Comparison of ENCODE assay signal across 17 cellular contexts in genomic region chr4:22762548-22762947, GRCh38.
DNase-seq lines count a peak whose midpoint lies in the region; ATAC-seq and TF ChIP-seq lines count a peak whose summit lies in the region.
"Had no signal": no experiment of that assay in that cellular context is flagged by ENCODE, and none has a peak within 500 bp of the region (broad histone marks: within the 10 kb centered on the region; RNA-seq: fewer than 3 reads in every experiment).

No MANE protein-coding gene starts in this region.

- H3K9me3 ChIP-seq in parathyroid adenoma (ENCODE audit: control insufficient read depth, low read length): no peaks in the 10 kb centered on the region
- no peaks in the 10 kb centered on the region for H3K9me3 ChIP-seq in CD4-positive, alpha-beta memory T cell (ENCODE audit: control insufficient read depth in 1 of 2, low read length in 2 of 2)
- H3K9me3 ChIP-seq: BE2C, Caco-2, HAP-1 had no signal

- CTCF ChIA-PET in WTC11 (lab: Charles Lee): no interaction called here
- CTCF ChIA-PET in CD4-positive, alpha-beta memory T cell (lab: Charles Lee; ENCODE audit: partially characterized antibody): no interaction called here

- H3K9me3 Mint-ChIP-seq in WTC11: no peaks in the 10 kb centered on the region
- peaks cover 0 to 16% (median 5%) of the 10 kb centered on the region in 8 donors for H3K9me3 Mint-ChIP-seq in CD4-positive, alpha-beta memory T cell

- no peak overlapping the region for H3K9ac ChIP-seq in parathyroid adenoma

- intact Hi-C loops in CD4-positive, alpha-beta memory T cell (cut with micrococcal nuclease): no loop called here

- peaks cover 3% of the 10 kb centered on the region for H3K4me1 ChIP-seq in parathyroid adenoma
- H3K4me1 ChIP-seq in CD4-positive, alpha-beta memory T cell (ENCODE audit: insufficient read depth, low read length): no peaks in the 10 kb centered on the region
- H3K4me1 ChIP-seq: BE2C, Caco-2, HAP-1 had no signal

- no peak overlapping the region for H3K4me3 Mint-ChIP-seq in WTC11
- H3K4me3 Mint-ChIP-seq in CD4-positive, alpha-beta memory T cell: no peak overlapping the region
- H3K4me3 Mint-ChIP-seq: CD4-positive, CD25-positive, alpha-beta regulatory T cell had no signal

- DNase-seq in H7: peak; percentile 17
- DNase-seq in WTC11 (ENCODE audit: low spot score): no peak
- peak; percentile 17 for DNase-seq in iPS-NIHi7 (ENCODE audit: extremely low spot score)
- no peak for DNase-seq in NCI-H2107 (lab: John Stamatoyannopoulos, UW)
- DNase-seq in CD4-positive, alpha-beta memory T cell: no peak
- DNase-seq: ACHN; BE2C; C1 segment of cervical spinal cord; Caco-2; CD4-positive, CD25-positive, alpha-beta regulatory T cell; DMS153; DMS79; GDM1; GOT3 had no signal

- no peak overlapping the region for H3K4me2 ChIP-seq in parathyroid adenoma (ENCODE audit: low read length)

- peaks cover 22% of the 10 kb centered on the region for H3K4me1 Mint-ChIP-seq in WTC11
- no peaks in the 10 kb centered on the region for H3K4me1 Mint-ChIP-seq in CD4-positive, alpha-beta memory T cell
- H3K4me1 Mint-ChIP-seq: CD4-positive, CD25-positive, alpha-beta regulatory T cell had no signal

- H3K27me3 ChIP-seq in H7 (ENCODE audit: control insufficient read depth, insufficient read depth, low read length) (no peaks in the 10 kb centered on the region), parathyroid adenoma (ENCODE audit: control insufficient read depth, insufficient read depth, low read length) (no peaks in the 10 kb centered on the region)
- no peaks in the 10 kb centered on the region for H3K27me3 ChIP-seq in CD4-positive, alpha-beta memory T cell (ENCODE audit: insufficient read depth, low read length)
- H3K27me3 ChIP-seq: BE2C had no signal

- H3K4me3 ChIP-seq in H7 (ENCODE audit: insufficient read depth, low read depth, low read length) (no peak overlapping the region), parathyroid adenoma (ENCODE audit: low read depth, low read length) (no peak overlapping the region)
- no peak overlapping the region for H3K4me3 ChIP-seq in CD4-positive, alpha-beta memory T cell (ENCODE audit: low read length in 2 of 2)
- H3K4me3 ChIP-seq: HAP-1 had no signal

- no peaks in the 10 kb centered on the region for H3K36me3 ChIP-seq in H7 (replicated peaks; ENCODE audit: control insufficient read depth, insufficient read depth, low read length)
- H3K36me3 ChIP-seq in parathyroid adenoma (ENCODE audit: control insufficient read depth, insufficient read depth, low read length): no peaks in the 10 kb centered on the region
- H3K36me3 ChIP-seq in CD4-positive, alpha-beta memory T cell (ENCODE audit: insufficient read depth, low read length): no peaks in the 10 kb centered on the region
- H3K36me3 ChIP-seq: BE2C, HAP-1 had no signal

- TF ChIP-seq CTCF in WTC11 (IDR thresholded peaks at IDR 0.05) (no peak), parathyroid adenoma (IDR thresholded peaks at IDR 0.05) (no peak)

- H3K27ac ChIP-seq in parathyroid adenoma: no peak overlapping the region
- no peak overlapping the region for H3K27ac ChIP-seq in CD4-positive, alpha-beta memory T cell (ENCODE audit: low read depth, low read length)

- ATAC-seq in WTC11 (peak; percentile 88), GM21528 (IDR thresholded peaks at IDR 0.05; ENCODE audit: low FRiP score, unreplicated experiment) (no peak)

- no peaks in the 10 kb centered on the region for H3K79me2 ChIP-seq in parathyroid adenoma

- no peaks in the 10 kb centered on the region for H3K27me3 Mint-ChIP-seq in WTC11 (ENCODE audit: low read depth)
- no peaks in the 10 kb centered on the region for H3K27me3 Mint-ChIP-seq in CD4-positive, alpha-beta memory T cell
- H3K27me3 Mint-ChIP-seq: CD4-positive, CD25-positive, alpha-beta regulatory T cell had no signal

- H3K36me3 Mint-ChIP-seq in WTC11: no peaks in the 10 kb centered on the region
- H3K36me3 Mint-ChIP-seq in CD4-positive, alpha-beta memory T cell: no peaks in the 10 kb centered on the region
- H3K36me3 Mint-ChIP-seq: CD4-positive, CD25-positive, alpha-beta regulatory T cell had no signal

- POLR2A ChIA-PET in WTC11 (lab: Charles Lee): no interaction called here
- POLR2A ChIA-PET in CD4-positive, alpha-beta memory T cell (lab: Charles Lee; ENCODE audit: partially characterized antibody): no interaction called here

- no peak overlapping the region for H3K27ac Mint-ChIP-seq in WTC11
- no peak overlapping the region for H3K27ac Mint-ChIP-seq in CD4-positive, alpha-beta memory T cell
- H3K27ac Mint-ChIP-seq: CD4-positive, CD25-positive, alpha-beta regulatory T cell had no signal

- peak overlapping the region; percentile 50 for H2AFZ ChIP-seq in parathyroid adenoma

TF ChIP-seq in WTC11, 78 proteins besides CTCF, POLR2A, EP300 and RAD21:
- no peak for TF ChIP-seq E2F5 (CRISPR knock-in tag; IDR thresholded peaks at IDR 0.05)
- TF ChIP-seq ZNF396 (CRISPR knock-in tag; IDR thresholded peaks at IDR 0.05; ENCODE audit: borderline replicate concordance): no peak
- TF ChIP-seq NR3C1 (CRISPR knock-in tag; conservative IDR thresholded peaks at IDR 0.05; ENCODE audit: low read depth): no peak
- TF ChIP-seq ZNF138 (CRISPR knock-in tag; conservative IDR thresholded peaks at IDR 0.05): no peak

Comparison
In these comparisons a context has a peak if more than half of its experiments do, and no peak if none do; other contexts are left out.
1. DNase-seq: peak in H7 (single experiment) and iPS-NIHi7 (single experiment); none in WTC11 (single experiment), NCI-H2107 (single experiment) and CD4-positive, alpha-beta memory T cell (0 of 5).